In genomic region chr7:98418271-98418635, GRCh38 we compare ENCODE assay signal across 17 cellular contexts. TPM values are rescaled to one million over a fixed set of nuclear protein-coding genes. Genes with fewer than 3 reads are reported as not detected.
DNase-seq lines count a peak whose midpoint lies in the region; ATAC-seq, FAIRE-seq and TF ChIP-seq lines count a peak whose summit lies in the region.
"Had no signal": no experiment of that assay in that cellular context is flagged by ENCODE, and none has a peak within 500 bp of the region (broad histone marks: within the 10 kb centered on the region; RNA-seq: fewer than 3 reads in every experiment).

No MANE protein-coding gene starts in this region.

- H3K4me2 ChIP-seq in endothelial cell of umbilical vein (ENCODE audit: insufficient read depth, low read length): peak overlapping the region; percentile 26

- CTCF ChIA-PET in Panc1 (lab: Charles Lee) (interaction anchor here (0.7 to 2.6 kb wide), 2 partner anchors 17 to 40 kb away, joined by 4 to 22 read pairs; partner anchors contain the start of gene BAIAP2L1), endothelial cell of umbilical vein (lab: Charles Lee) (interaction anchor here (0.8 to 2.1 kb wide), 3 partner anchors 17 to 75 kb away, joined by 3 to 7 read pairs (median 3); partner anchors contain the start of gene BAIAP2L1)

- dilution Hi-C loops in endothelial cell of umbilical vein (cut with MboI; ENCODE audit: extremely low pct_ligation_motif_present, low sequenced_read_pairs): no loop called here

- in situ Hi-C loops in Panc1 (cut with HindIII; ENCODE audit: low pct_unique_long_range_greater_than_20kb, low sequenced_read_pairs): no loop called here

- no peaks in the 10 kb centered on the region for H3K79me2 ChIP-seq in endothelial cell of umbilical vein (ENCODE audit: control insufficient read depth, insufficient read depth, low read length)

- intact Hi-C loops in Panc1 (cut with micrococcal nuclease; ENCODE audit: unreplicated experiment): no loop called here
- intact Hi-C loops in endothelial cell of umbilical vein (cut with micrococcal nuclease): loop anchor here (5.0 kb wide), 1 partner anchor 136 kb away; the partner anchor contains the start of gene BRI3

- H3K36me3 ChIP-seq in Panc1 (ENCODE audit: control insufficient read depth, insufficient read depth, low read length) (no peaks in the 10 kb centered on the region), endothelial cell of umbilical vein (ENCODE audit: control insufficient read depth in 2 of 2, extremely low read depth in 1 of 2, insufficient read depth in 2 of 2, low read length in 2 of 2) (no peaks in the 10 kb centered on the region), mucosa of rectum (ENCODE audit: control insufficient read depth in 2 of 2, insufficient read depth in 2 of 2, low read length in 2 of 2) (no peaks in the 10 kb centered on the region)
- H3K36me3 ChIP-seq: cardiac muscle cell had no signal

- peaks cover 53% of the 10 kb centered on the region for H3K27me3 Mint-ChIP-seq in stimulated activated memory B cell treated with anti-CD40 and anti-IgM and Interleukin-4, amounts not matched to agents 10 μg/mL and 1 μg/mL and 100 μg/mL, for 72 hours

- peak overlapping the region; percentile 30 for H2AFZ ChIP-seq in endothelial cell of umbilical vein (ENCODE audit: low read depth, low read length)

- H3K4me1 Mint-ChIP-seq in stimulated activated memory B cell treated with anti-CD40 and anti-IgM and Interleukin-4, amounts not matched to agents 10 μg/mL and 1 μg/mL and 100 μg/mL, for 72 hours: no peaks in the 10 kb centered on the region

- H3K27ac ChIP-seq in C4-2B: 0 out of 2 replicates have a peak overlapping the region, but pooled peaks have one; percentile 12
- H3K27ac ChIP-seq in Panc1 (ENCODE audit: low read length): peak overlapping the region; percentile 74
- peak overlapping the region; percentile 74 for H3K27ac ChIP-seq in endothelial cell of umbilical vein (ENCODE audit: insufficient read depth, low read depth, low read length)
- peak overlapping the region; percentile 60 to 77 for H3K27ac ChIP-seq in mucosa of rectum (ENCODE audit: low read depth in 2 of 2, low read length in 2 of 2)
- H3K27ac ChIP-seq: cardiac muscle cell had no signal

- H3K9me1 ChIP-seq in endothelial cell of umbilical vein (replicated peaks; ENCODE audit: control insufficient read depth, extremely low read depth, insufficient read depth, low read length): no peaks in the 10 kb centered on the region

- H3K9me3 Mint-ChIP-seq in stimulated activated memory B cell treated with anti-CD40 and anti-IgM and Interleukin-4, amounts not matched to agents 10 μg/mL and 1 μg/mL and 100 μg/mL, for 72 hours: peaks cover 3% of the 10 kb centered on the region
- H3K9me3 Mint-ChIP-seq: activated CD8-positive, alpha-beta T cell treated with anti-CD3 and anti-CD28 coated beads for 36 hours had no signal

- H3K4me1 ChIP-seq in Panc1 (ENCODE audit: control insufficient read depth, insufficient read depth, low read length) (peaks cover 32% of the 10 kb centered on the region), endothelial cell of umbilical vein (ENCODE audit: control insufficient read depth, extremely low read depth, insufficient read depth, low read length) (peaks cover 13% of the 10 kb centered on the region), mucosa of rectum (ENCODE audit: control insufficient read depth in 2 of 2, insufficient read depth in 2 of 2, low read length in 2 of 2) (peaks cover 18 to 26% of the 10 kb centered on the region in 2 donors)

- H3K27me3 ChIP-seq in Panc1 (ENCODE audit: control insufficient read depth, insufficient read depth, low read length) (no peaks in the 10 kb centered on the region), endothelial cell of umbilical vein (ENCODE audit: control insufficient read depth in 2 of 2, insufficient read depth in 2 of 2, low read length in 2 of 2) (no peaks in the 10 kb centered on the region), mucosa of rectum (ENCODE audit: control insufficient read depth in 2 of 2, insufficient read depth in 2 of 2, low read length in 2 of 2) (no peaks in the 10 kb centered on the region)
- H3K27me3 ChIP-seq: cardiac muscle cell had no signal

- ATAC-seq in Panc1 (peak; percentile 21), HG03439 (IDR thresholded peaks at IDR 0.05; ENCODE audit: unreplicated experiment) (no peak)
- ATAC-seq in stimulated activated memory B cell treated with anti-CD40 and anti-IgM and Interleukin-4, amounts not matched to agents 10 μg/mL and 1 μg/mL and 100 μg/mL, for 72 hours: no peak

- H3K9me3 ChIP-seq in Panc1 (ENCODE audit: control insufficient read depth, insufficient read depth, low read depth, low read length): no peaks in the 10 kb centered on the region
- no peaks in the 10 kb centered on the region for H3K9me3 ChIP-seq in endothelial cell of umbilical vein (replicated peaks; ENCODE audit: control insufficient read depth, insufficient read depth, low read length)
- H3K9me3 ChIP-seq in mucosa of rectum (ENCODE audit: control insufficient read depth in 2 of 2, low read length in 2 of 2): no peaks in the 10 kb centered on the region

- H4K20me1 ChIP-seq in endothelial cell of umbilical vein (replicated peaks; ENCODE audit: control insufficient read depth, extremely low read depth, insufficient read depth, low read length): no peaks in the 10 kb centered on the region

- H3K9ac ChIP-seq in endothelial cell of umbilical vein (replicated peaks; ENCODE audit: extremely low read depth, insufficient read depth, low read length) (peak overlapping the region; percentile 26), mucosa of rectum (ENCODE audit: low read depth in 1 of 2, low read length in 2 of 2) (peak overlapping the region in 1 of 2 donors; percentile 39)

- POLR2A ChIA-PET in Panc1 (lab: Charles Lee): interaction anchor here (0.6 kb wide), 1 partner anchor 114 kb away, joined by 4 read pairs; no protein-coding TSS in a partner anchor
- POLR2A ChIA-PET in endothelial cell of umbilical vein (lab: Charles Lee): no interaction called here

- H3K36me3 Mint-ChIP-seq in stimulated activated memory B cell treated with anti-CD40 and anti-IgM and Interleukin-4, amounts not matched to agents 10 μg/mL and 1 μg/mL and 100 μg/mL, for 72 hours: no peaks in the 10 kb centered on the region
- H3K36me3 Mint-ChIP-seq: IgD-negative memory B cell had no signal

- no peak for DNase-seq in Panc1 (ENCODE audit: low read depth, low spot score)
- DNase-seq in endothelial cell of umbilical vein (ENCODE audit: low read depth, low spot score): no peak
- no peak for DNase-seq in NCI-H446 treated with DMSO at 0.1 percent for 48 hours (lab: John Stamatoyannopoulos, UW)
- no peak for DNase-seq in T-helper 2 cell
- DNase-seq: DMS79 treated with DMSO at 0.1 percent for 48 hours, NCI-H1436, NCI-H524, nucleus accumbens, Right ventricle myocardium superior had no signal

- no peak overlapping the region for H3K27ac Mint-ChIP-seq in stimulated activated memory B cell treated with anti-CD40 and anti-IgM and Interleukin-4, amounts not matched to agents 10 μg/mL and 1 μg/mL and 100 μg/mL, for 72 hours
- H3K27ac Mint-ChIP-seq: activated CD8-positive, alpha-beta T cell treated with anti-CD3 and anti-CD28 coated beads for 36 hours; IgD-negative memory B cell had no signal

- H3K4me3 Mint-ChIP-seq in stimulated activated memory B cell treated with anti-CD40 and anti-IgM and Interleukin-4, amounts not matched to agents 10 μg/mL and 1 μg/mL and 100 μg/mL, for 72 hours: no peak overlapping the region
- H3K4me3 Mint-ChIP-seq: activated CD8-positive, alpha-beta T cell treated with anti-CD3 and anti-CD28 coated beads for 36 hours; IgD-negative memory B cell had no signal

- BruUV-seq in Panc1 (replicated peaks; lab: Mats Ljungman, UMichigan) (TSS peak; percentile 93), endothelial cell of umbilical vein (replicated peaks; lab: Mats Ljungman, UMichigan) (TSS peak; percentile 97)

- TF ChIP-seq CTCF in C4-2B (conservative IDR thresholded peaks at IDR 0.05): no peak
- no peak for TF ChIP-seq CTCF in Panc1 (IDR thresholded peaks at IDR 0.05)
- no peak for TF ChIP-seq CTCF in endothelial cell of umbilical vein (IDR thresholded peaks at IDR 0.05; ENCODE audit: extremely low read depth in 1 of 2, insufficient read depth in 1 of 2, low read depth in 1 of 2, low read length in 2 of 2)

- H3K4me3 ChIP-seq in Panc1 (ENCODE audit: low read depth in 2 of 2, low read length in 2 of 2) (peak overlapping the region in 1 of 2 experiments; percentile 21; a peak in 2 of 4 replicates), endothelial cell of umbilical vein (replicated peaks in 1 of 3; ENCODE audit: insufficient read depth in 1 of 3, low read depth in 1 of 3, low read length in 3 of 3) (no peak overlapping the region), mucosa of rectum (ENCODE audit: low read length in 2 of 2) (no peak overlapping the region)
- H3K4me3 ChIP-seq: cardiac muscle cell had no signal

- TF ChIP-seq POLR2A in endothelial cell of umbilical vein (IDR thresholded peaks at IDR 0.05; ENCODE audit: low read depth, low read length): no peak

- FAIRE-seq in endothelial cell of umbilical vein (lab: Jason Lieb, UNC): no peak
- FAIRE-seq: GM12891 had no signal

TF ChIP-seq in endothelial cell of umbilical vein, 7 proteins besides CTCF, POLR2A, EP300 and RAD21:
- TF ChIP-seq EZH2 (IDR thresholded peaks at IDR 0.05; ENCODE audit: borderline replicate concordance, low read depth, low read length, severe bottlenecking) (no peak), FOS (IDR thresholded peaks at IDR 0.05; ENCODE audit: borderline replicate concordance, insufficient read depth, low read length) (no peak), POLR2AphosphoS5 (IDR thresholded peaks at IDR 0.05; ENCODE audit: insufficient read depth, low read depth, low read length) (no peak), MAX (IDR thresholded peaks at IDR 0.05; ENCODE audit: insufficient read depth, insufficient read length) (no peak), MYC (IDR thresholded peaks at IDR 0.05; ENCODE audit: low read depth, low read length) (no peak), GATA2 (IDR thresholded peaks at IDR 0.05; ENCODE audit: insufficient read depth, insufficient read length, low read depth, low read length) (no peak), JUN (IDR thresholded peaks at IDR 0.05; ENCODE audit: borderline replicate concordance, insufficient read depth, insufficient read length, low read depth) (no peak)

RNA-seq across cellular contexts. Expression of gene BAIAP2L1, which starts 17.4 kb away (rescaled TPM):
- total RNA-seq in Panc1 (2021; ENCODE audit: unreplicated experiment): 120 TPM
- polyA plus RNA-seq in Panc1 (2012; ENCODE audit: insufficient read length): 108 TPM
- 1.1 and 1.2 TPM in 2 replicates for total RNA-seq in endothelial cell of umbilical vein
- 0.32 and 0.35 TPM in 2 replicates for polyA plus RNA-seq in endothelial cell of umbilical vein
- polyA plus RNA-seq in endothelial cell of umbilical vein (2011; cell fraction: cytosol; rRNA removed): 0.44 and 0.49 TPM in 2 replicates
- polyA plus RNA-seq in endothelial cell of umbilical vein (2011; cell fraction: nucleus; rRNA removed): 0.66 and 0.78 TPM in 2 replicates
- 1.5 and 1.7 TPM in 2 replicates for polyA plus RNA-seq in endothelial cell of umbilical vein (2012)
- polyA minus RNA-seq in endothelial cell of umbilical vein: 0.49 and 0.64 TPM in 2 replicates
- 10.0 TPM for polyA minus RNA-seq in endothelial cell of umbilical vein (2011; cell fraction: cytosol; rRNA and poly(A)+ RNA removed)
- polyA minus RNA-seq in endothelial cell of umbilical vein (2011; cell fraction: nucleus; rRNA and poly(A)+ RNA removed): 0.34 TPM in 2 replicates

Comparison
In these comparisons a context has a peak if more than half of its experiments do, and no peak if none do; other contexts are left out.
1. H3K27ac ChIP-seq: peak in every context shown above with its lines; median percentile 74 in Panc1; 74 in endothelial cell of umbilical vein; 68 in mucosa of rectum; 12 in C4-2B.
2. RNA of gene BAIAP2L1, which starts 17.4 kb away (total RNA-seq): 120 TPM in Panc1 (single experiment); 1.1 to 1.2 TPM in endothelial cell of umbilical vein; every median in the first group is over 10 times any median in the second.